8 cellular contexts compared by ENCODE assay signal in the genomic region with DNA sequence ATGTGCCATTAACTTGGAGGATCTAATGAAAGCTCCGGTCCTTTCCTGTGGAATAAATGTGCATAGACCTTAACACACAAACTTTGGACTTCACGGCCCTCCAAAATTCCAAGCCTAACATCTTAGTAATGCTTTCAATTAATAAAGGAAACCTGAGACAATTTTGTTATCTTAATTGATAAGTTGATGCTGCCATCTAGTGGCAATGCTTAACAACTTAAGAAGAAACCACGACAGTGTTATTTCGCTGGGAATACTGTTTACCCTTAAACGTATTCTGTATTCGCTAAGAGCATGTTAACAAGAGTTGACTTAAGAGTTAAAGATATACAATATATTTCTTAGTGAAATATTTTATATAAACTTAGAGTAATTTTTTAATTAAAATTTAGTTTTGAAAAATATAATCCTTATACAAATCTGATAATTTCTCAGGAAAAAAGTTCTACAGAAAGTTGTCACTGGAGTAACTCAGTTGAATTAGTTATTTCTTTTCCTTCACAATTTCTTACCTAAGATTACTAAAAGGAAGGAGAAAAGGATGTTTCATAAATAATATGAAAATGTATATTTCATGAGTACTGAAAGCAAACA. TPM values are rescaled to one million over a fixed set of nuclear protein-coding genes. Genes with fewer than 3 reads are reported as not detected.
DNase-seq lines count a peak whose midpoint lies in the region; ATAC-seq, FAIRE-seq and TF ChIP-seq lines count a peak whose summit lies in the region.

No MANE protein-coding gene starts in this region.

- DNase-seq in right atrium auricular region (ENCODE audit: low spot score): no peak
- DNase-seq in Right ventricle myocardium inferior (ENCODE audit: missing footprints): no peak
- DNase-seq in NAMALWA (ENCODE audit: low spot score): peak; percentile 64
- peak; percentile 24 for DNase-seq in globus pallidus (ENCODE audit: low spot score)
- DNase-seq in spleen: no peak
- DNase-seq in activated CD4-positive, alpha-beta T cell treated with anti-CD3 and anti-CD28 coated beads, Interleukin-2, amount 50 U/mL, for 48 hours: no peak

- TF ChIP-seq CTCF in right atrium auricular region (IDR thresholded peaks at IDR 0.05): peak; percentile 44 to 72
- peak in 9 of 11 experiments; percentile 23 to 61 (median 44) for TF ChIP-seq CTCF in spleen (IDR thresholded peaks at IDR 0.05 in 8 of 11, conservative IDR thresholded peaks at IDR 0.05 in 3 of 11)

- intact Hi-C loops in Right ventricle myocardium inferior (cut with DNase I): loop anchor here (10.0 kb wide), 2 partner anchors 159 to 839 kb away; no protein-coding TSS in a partner anchor
- intact Hi-C loops in spleen (cut with DNase I; ENCODE audit: low total_unique reads): no loop called here

- H3K4me1 ChIP-seq in right atrium auricular region (no peaks in the 10 kb centered on the region), spleen (no peaks in the 10 kb centered on the region)

- H3K9me3 ChIP-seq in right atrium auricular region (peaks cover 0 to 9% of the 10 kb centered on the region in 2 donors), spleen (no peaks in the 10 kb centered on the region)

- ATAC-seq in Right ventricle myocardium inferior (no peak), HG03342 (IDR thresholded peaks at IDR 0.05; ENCODE audit: unreplicated experiment) (no peak)

- WGBS in spleen, 5 donors: 17 to 22% (median 19%) methylated on average over 6 of the region's 6 CpGs

- H3K27ac ChIP-seq in right atrium auricular region: no peak overlapping the region
- no peak overlapping the region for H3K27ac ChIP-seq in spleen

- H3K36me3 ChIP-seq in right atrium auricular region (no peaks in the 10 kb centered on the region), spleen (no peaks in the 10 kb centered on the region)

- TF ChIP-seq POLR2A in spleen (IDR thresholded peaks at IDR 0.05): no peak

- H3K27me3 ChIP-seq in right atrium auricular region: peaks cover 0 to 3% of the 10 kb centered on the region in 2 donors
- H3K27me3 ChIP-seq in spleen (replicated peaks in 1 of 7): no peaks in the 10 kb centered on the region

- H3K4me3 ChIP-seq in right atrium auricular region (no peak overlapping the region), spleen (peak overlapping the region in 1 of 8 donors; percentile 17)

- peak; percentile 90 for FAIRE-seq in TTC549 (lab: Jason Lieb, UNC)

RNA-seq across cellular contexts. Expression of a gene that starts 35.0 kb away (rescaled TPM):
- total RNA-seq in right atrium auricular region (not detected), Right ventricle myocardium inferior (not detected), spleen (under 1 TPM in 3 of 7 donors, not detected in 4; 0.10 to 0.85 (median 0.60) TPM)
- polyA plus RNA-seq in spleen: under 1 TPM in 1 of 3 donors, not detected in 2; 0.10 TPM

Comparison
In these comparisons a context has a peak if more than half of its experiments do, and no peak if none do; other contexts are left out.
1. DNase-seq: peak in NAMALWA (single experiment) and globus pallidus (single experiment); none in right atrium auricular region (single experiment), Right ventricle myocardium inferior (single experiment), spleen (single experiment) and activated CD4-positive, alpha-beta T cell treated with anti-CD3 and anti-CD28 coated beads, Interleukin-2, amount 50 U/mL, for 48 hours (0 of 2).